In genomic region chr16:88525663-88525990, GRCh38 we compare ENCODE assay signal across 29 cellular contexts.
"Had no signal": no experiment of that assay in that cellular context is flagged by ENCODE, and none has a peak within 500 bp of the region (broad histone marks: within the 10 kb centered on the region; RNA-seq: fewer than 3 reads in every experiment).

No MANE protein-coding gene starts in this region.

- H3K27ac ChIP-seq: ascending aorta, brain microvascular endothelial cell, left lung, pancreas, upper lobe of right lung, WERI-Rb-1 had no signal

- H3K9me3 Mint-ChIP-seq: activated T-cell treated with anti-CD3 and anti-CD28 coated beads, Interleukin-2, amount 50 U/mL, for 24 hours; activated T-helper 17 cell treated with anti-CD3 and anti-CD28 coated beads, Interleukin-2, amount 50 U/mL, for 72 hours; dendritic cell treated with granulocyte-macrophage colony-stimulating factor and Interleukin-4, amounts not matched to agents 40 ng/mL and 50 ng/mL, for 4 days; naive thymus-derived CD8-positive, alpha-beta T cell; T-cell; T-helper 2 cell treated with Interferon-gamma antibody and Interleukin-4, amounts not matched to agents 5 μg/mL and 100 μg/mL, for 36 hours had no signal

- H3K36me3 ChIP-seq: adrenal gland, ascending aorta, brain microvascular endothelial cell, left lung, upper lobe of right lung, WERI-Rb-1 had no signal

- H3K27ac Mint-ChIP-seq: activated naive CD8-positive, alpha-beta T cell; activated T-helper 17 cell treated with anti-CD3 and anti-CD28 coated beads, Interleukin-2, amount 50 U/mL, for 72 hours; dendritic cell treated with granulocyte-macrophage colony-stimulating factor and Interleukin-4, amounts not matched to agents 40 ng/mL and 50 ng/mL, for 4 days; T-helper 2 cell treated with Interferon-gamma antibody and Interleukin-4, amounts not matched to agents 5 μg/mL and 100 μg/mL, for 36 hours had no signal

- ATAC-seq: activated T-helper 17 cell treated with anti-CD3 and anti-CD28 coated beads, Interleukin-2, amount 50 U/mL, for 72 hours; left lung; naive thymus-derived CD8-positive, alpha-beta T cell; upper lobe of right lung had no signal

- H3K27me3 ChIP-seq: adrenal gland, ascending aorta, brain microvascular endothelial cell, pancreas, upper lobe of right lung had no signal

- H3K9me3 ChIP-seq: adrenal gland, ascending aorta, left lung, pancreas, upper lobe of right lung had no signal

- H3K4me3 ChIP-seq: adrenal gland, ascending aorta, left lung, lung, pancreas, upper lobe of right lung had no signal

- H3K27me3 Mint-ChIP-seq: activated naive CD8-positive, alpha-beta T cell; activated T-cell treated with anti-CD3 and anti-CD28 coated beads, Interleukin-2, amount 50 U/mL, for 24 hours; activated T-helper 17 cell treated with anti-CD3 and anti-CD28 coated beads, Interleukin-2, amount 50 U/mL, for 72 hours; naive thymus-derived CD8-positive, alpha-beta T cell; T-cell had no signal

- DNase-seq: activated CD4-positive, alpha-beta T cell treated with anti-CD3 and anti-CD28 coated beads, Interleukin-2, amount 50 U/mL, for 1 hour; activated CD4-positive, CD25-positive, alpha-beta regulatory T cell treated with anti-CD3 and anti-CD28 coated beads, Interleukin-2, amount 50 U/mL, for 72 hours; activated CD8-positive, alpha-beta memory T cell treated with anti-CD3 and anti-CD28 coated beads for 24 hours; activated CD8-positive, alpha-beta memory T cell treated with anti-CD3 and anti-CD28 coated beads, Interleukin-2, amount 50 U/mL, for 4 hours; activated naive CD4-positive, alpha-beta T cell; activated T-cell treated with anti-CD3 and anti-CD28 coated beads, Interleukin-2, amount 50 U/mL, for 24 hours; adrenal gland; brain microvascular endothelial cell; caudate nucleus; effector CD8-positive, alpha-beta T cell; foreskin fibroblast; kidney glomerular epithelial cell; naive thymus-derived CD8-positive, alpha-beta T cell; stimulated activated CD4-positive, alpha-beta T cell treated with anti-CD3 and anti-CD28 coated beads, Interleukin-15, amount 100 ng/mL, for 24 hours; stimulated activated CD8-positive, alpha-beta memory T cell treated with anti-CD3 and anti-CD28 coated beads, Interleukin-4, amount 100 ng/mL, for 48 hours; stimulated activated naive CD4-positive, alpha-beta T cell; T-cell; upper lobe of right lung; WERI-Rb-1 had no signal

- H3K4me3 Mint-ChIP-seq: activated naive CD8-positive, alpha-beta T cell; activated T-cell treated with anti-CD3 and anti-CD28 coated beads, Interleukin-2, amount 50 U/mL, for 24 hours; activated T-helper 17 cell treated with anti-CD3 and anti-CD28 coated beads, Interleukin-2, amount 50 U/mL, for 72 hours; dendritic cell treated with granulocyte-macrophage colony-stimulating factor and Interleukin-4, amounts not matched to agents 40 ng/mL and 50 ng/mL, for 4 days; naive thymus-derived CD8-positive, alpha-beta T cell; T-cell; T-helper 2 cell treated with Interferon-gamma antibody and Interleukin-4, amounts not matched to agents 5 μg/mL and 100 μg/mL, for 36 hours had no signal

- FAIRE-seq: pancreas, small intestine, TTC549 had no signal

- H3K4me1 Mint-ChIP-seq: activated T-helper 17 cell treated with anti-CD3 and anti-CD28 coated beads, Interleukin-2, amount 50 U/mL, for 72 hours had no signal

- H3K36me3 Mint-ChIP-seq: activated naive CD8-positive, alpha-beta T cell; naive thymus-derived CD8-positive, alpha-beta T cell had no signal
